ENCODE assay signal across 6 cellular contexts in genomic region chr10:133379801-133380666, GRCh38. TPM values are rescaled to one million over a fixed set of nuclear protein-coding genes. Genes with fewer than 3 reads are reported as not detected.
DNase-seq lines count a peak whose midpoint lies in the region; TF ChIP-seq lines count a peak whose summit lies in the region.

No MANE protein-coding gene starts in this region.

- no peak for TF ChIP-seq CTCF in OCI-LY7 (conservative IDR thresholded peaks at IDR 0.05; ENCODE audit: low read length)
- TF ChIP-seq CTCF in glutamatergic neuron (IDR thresholded peaks at IDR 0.05; ENCODE audit: partially characterized antibody, unreplicated experiment), result no peak
- TF ChIP-seq CTCF in suprapubic skin (IDR thresholded peaks at IDR 0.05), result no peak
- no peak for TF ChIP-seq CTCF in lower leg skin (IDR thresholded peaks at IDR 0.05)

- DNase-seq in OCI-LY7 (ENCODE audit: low spot score), result no peak
- no peak for DNase-seq in glutamatergic neuron
- DNase-seq in suprapubic skin (ENCODE audit: low spot score in 2 of 2), result no peak
- DNase-seq in lower leg skin (ENCODE audit: low spot score in 2 of 2), result no peak
- no peak for DNase-seq in COLO668 (lab: John Stamatoyannopoulos, UW; ENCODE audit: unreplicated experiment)
- DNase-seq in inferior parietal cortex (ENCODE audit: extremely low spot score), result no peak

- CTCF ChIA-PET in OCI-LY7 (lab: Charles Lee; ENCODE audit: unreplicated experiment), result no interaction called here

- H3K27me3 ChIP-seq in suprapubic skin, result no peaks in the 10 kb centered on the region

- H3K4me1 ChIP-seq in OCI-LY7 (ENCODE audit: insufficient read depth, low read length, poor library complexity, severe bottlenecking), result peaks cover 22% of the 10 kb centered on the region
- peaks cover 20% of the 10 kb centered on the region for H3K4me1 ChIP-seq in suprapubic skin

- peak overlapping the region; percentile 70 for H3K4me3 Mint-ChIP-seq in glutamatergic neuron (ENCODE audit: unreplicated experiment)

- peaks cover 14% of the 10 kb centered on the region for H3K27me3 Mint-ChIP-seq in glutamatergic neuron (ENCODE audit: unreplicated experiment)

- no peaks in the 10 kb centered on the region for H3K36me3 ChIP-seq in OCI-LY7 (ENCODE audit: insufficient read depth, low read length)
- peaks cover 8% of the 10 kb centered on the region for H3K36me3 ChIP-seq in suprapubic skin

- no peak for TF ChIP-seq EP300 in suprapubic skin (IDR thresholded peaks at IDR 0.05)

- POLR2A ChIA-PET in OCI-LY7 (lab: Charles Lee), result no interaction called here

- H3K4me3 ChIP-seq in OCI-LY7 (ENCODE audit: low read depth, low read length, poor library complexity, severe bottlenecking), result no peak overlapping the region
- peak overlapping the region; percentile 92 for H3K4me3 ChIP-seq in suprapubic skin
- no peak overlapping the region for H3K4me3 ChIP-seq in lower leg skin (ENCODE audit: low read depth, poor library complexity, severe bottlenecking)

- H4K20me1 ChIP-seq in OCI-LY7 (ENCODE audit: insufficient read depth, low read length), result no peaks in the 10 kb centered on the region

- peaks cover 11% of the 10 kb centered on the region for H3K9me3 Mint-ChIP-seq in glutamatergic neuron (ENCODE audit: unreplicated experiment)

- peaks cover 16% of the 10 kb centered on the region for H3K4me1 Mint-ChIP-seq in glutamatergic neuron (ENCODE audit: low read depth, unreplicated experiment)

- no peaks in the 10 kb centered on the region for H3K9me2 ChIP-seq in OCI-LY7 (ENCODE audit: insufficient read depth, low read length)

- H3K27ac ChIP-seq in OCI-LY7 (ENCODE audit: low read depth, low read length, poor library complexity, severe bottlenecking), result no peak overlapping the region
- peak overlapping the region; percentile 77 for H3K27ac ChIP-seq in suprapubic skin

- H2AFZ ChIP-seq in OCI-LY7 (ENCODE audit: low read length), result no peak overlapping the region

- peak overlapping the region; percentile 69; the same call in 1 of the 2 replicates for H3K4me2 ChIP-seq in OCI-LY7 (ENCODE audit: low read length)

- H3K9me3 ChIP-seq in OCI-LY7 (ENCODE audit: low read length) (no peaks in the 10 kb centered on the region), suprapubic skin (no peaks in the 10 kb centered on the region)

- BruUV-seq in OCI-LY7 (replicated peaks; lab: Mats Ljungman, UMichigan), result no TSS peak

- H3K27ac Mint-ChIP-seq in glutamatergic neuron (ENCODE audit: unreplicated experiment), result peak overlapping the region; percentile 43

- intact Hi-C loops in OCI-LY7 (cut with micrococcal nuclease; ENCODE audit: unreplicated experiment), result no loop called here
- intact Hi-C loops in lower leg skin (cut with DNase I; ENCODE audit: low total_unique reads), result no loop called here

- H3K36me3 Mint-ChIP-seq in glutamatergic neuron (ENCODE audit: unreplicated experiment), result no peaks in the 10 kb centered on the region

- no peaks in the 10 kb centered on the region for H3K79me2 ChIP-seq in OCI-LY7 (ENCODE audit: insufficient read depth, low read depth, low read length)

- TF ChIP-seq POLR2A in suprapubic skin (IDR thresholded peaks at IDR 0.05), result no peak
- no peak for TF ChIP-seq POLR2A in lower leg skin (IDR thresholded peaks at IDR 0.05)

- WGBS in suprapubic skin, result 88% methylated on average over 30 of the region's 36 CpGs
- WGBS in lower leg skin, 2 donors, result 92 to 94% methylated on average over 23 to 25 of the region's 36 CpGs

RNA-seq across cellular contexts. Expression of gene PAOX, which starts 1.0 kb away (rescaled TPM):
- 5.9 and 10.7 TPM in 2 replicates for total RNA-seq in OCI-LY7 (2014; rRNA removed; shearing (Covaris generic))
- total RNA-seq in OCI-LY7 (2022) (16.0 and 28.1 TPM in 2 replicates), glutamatergic neuron (ENCODE audit: unreplicated experiment) (12.7 TPM), suprapubic skin (10 to 100 TPM in 2 of 4 donors, 1 to 10 TPM in 2; 7.8 to 23.4 (median 14.3) TPM), lower leg skin (10 to 100 TPM in 3 of 4 donors, 1 to 10 TPM in 1; 8.1 to 21.8 (median 14.4) TPM)

RNA-seq across cellular contexts. Expression of gene ECHS1, which starts 6.9 kb away (rescaled TPM):
- total RNA-seq in OCI-LY7 (2014; rRNA removed; shearing (Covaris generic)), result 39.5 and 48.3 TPM in 2 replicates
- total RNA-seq in OCI-LY7 (2022) (42.2 and 46.2 TPM in 2 replicates), glutamatergic neuron (ENCODE audit: unreplicated experiment) (64.2 TPM), suprapubic skin (10 to 100 TPM; 44.2 to 64.9 (median 54.7) TPM), lower leg skin (10 to 100 TPM; 40.0 to 85.7 (median 61.8) TPM)

RNA-seq across cellular contexts. Expression of gene MTG1, which starts 13.9 kb away (rescaled TPM):
- total RNA-seq in OCI-LY7 (2014; rRNA removed; shearing (Covaris generic)), result 60.3 and 85.6 TPM in 2 replicates
- 101 and 107 TPM in 2 replicates for total RNA-seq in OCI-LY7 (2022)
- total RNA-seq in glutamatergic neuron (ENCODE audit: unreplicated experiment), result 76.4 TPM
- 10 to 100 TPM; 20.5 to 79.7 (median 36.0) TPM for total RNA-seq in suprapubic skin
- total RNA-seq in lower leg skin, result 10 to 100 TPM; 16.4 to 36.0 (median 25.6) TPM

RNA-seq across cellular contexts. Expression of gene FUOM, which starts 22.2 kb away (rescaled TPM):
- 46.0 and 47.5 TPM in 2 replicates for total RNA-seq in OCI-LY7 (2014; rRNA removed; shearing (Covaris generic))
- total RNA-seq in OCI-LY7 (2022) (23.6 and 30.4 TPM in 2 replicates), glutamatergic neuron (ENCODE audit: unreplicated experiment) (13.0 TPM), suprapubic skin (10 to 100 TPM in 3 of 4 donors, 1 to 10 TPM in 1; 7.8 to 13.8 (median 11.7) TPM), lower leg skin (10 to 100 TPM; 11.1 to 15.8 (median 15.0) TPM)

RNA-seq across cellular contexts. Expression of gene PRAP1, which starts 32.9 kb away (rescaled TPM):
- not detected in 2 replicates for total RNA-seq in OCI-LY7 (2014; rRNA removed; shearing (Covaris generic))
- total RNA-seq in OCI-LY7 (2022) (not detected in 2 replicates), glutamatergic neuron (ENCODE audit: unreplicated experiment) (not detected), suprapubic skin (1 to 10 TPM in 1 of 4 donors, not detected in 3; 2.2 TPM), lower leg skin (not detected)
